In the genomic region with DNA sequence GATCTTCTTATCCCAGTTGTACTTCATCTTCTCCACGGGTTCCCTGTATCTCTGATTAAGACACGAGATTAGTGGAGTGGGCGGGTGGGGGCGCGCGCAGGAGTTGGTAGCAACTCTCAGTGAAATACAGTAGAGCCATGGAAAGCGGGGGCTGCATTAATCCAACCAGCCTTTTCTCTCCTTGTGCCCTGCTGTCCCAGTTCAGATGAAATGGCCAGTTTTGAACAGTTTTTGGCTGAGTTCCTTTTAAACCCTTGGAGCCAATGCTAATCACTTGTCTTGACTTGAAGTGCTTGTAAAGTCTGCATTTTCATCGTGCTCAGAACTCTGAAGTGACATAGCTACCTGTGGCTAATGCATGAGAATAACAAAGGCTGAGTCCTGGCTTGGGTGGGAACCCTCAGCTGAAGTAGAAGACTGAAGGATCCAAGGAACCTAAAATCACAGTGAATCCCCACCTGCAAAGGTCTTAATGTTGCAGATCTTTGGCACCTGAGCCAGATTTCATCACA, we compare ENCODE assay signal across 8 cellular contexts. TPM values are rescaled to one million over a fixed set of nuclear protein-coding genes. Genes with fewer than 3 reads are reported as not detected.
DNase-seq lines count a peak whose midpoint lies in the region; ATAC-seq and TF ChIP-seq lines count a peak whose summit lies in the region.

No MANE protein-coding gene starts in this region.

- H3K9me3 ChIP-seq in Panc1 (ENCODE audit: control insufficient read depth, insufficient read depth, low read depth, low read length) (no peaks in the 10 kb centered on the region), ectodermal cell (ENCODE audit: control insufficient read depth, low read length) (no peaks in the 10 kb centered on the region), uterus (no peaks in the 10 kb centered on the region)

- no peak for TF ChIP-seq CTCF in Panc1 (IDR thresholded peaks at IDR 0.05)
- no peak for TF ChIP-seq CTCF in uterus (IDR thresholded peaks at IDR 0.05)

- intact Hi-C loops in Panc1 (cut with micrococcal nuclease; ENCODE audit: unreplicated experiment) (loop anchor here (5.0 kb wide), 1 partner anchor 41 kb away; no protein-coding TSS in a partner anchor), uterus (cut with DNase I; ENCODE audit: low total_unique reads) (no loop called here)

- peaks cover 49% of the 10 kb centered on the region for H3K4me1 ChIP-seq in Panc1 (ENCODE audit: control insufficient read depth, insufficient read depth, low read length)
- peaks cover 32% of the 10 kb centered on the region for H3K4me1 ChIP-seq in ectodermal cell (ENCODE audit: control insufficient read depth, insufficient read depth, low read length)
- no peaks in the 10 kb centered on the region for H3K4me1 ChIP-seq in uterus

- 4% methylated on average over 8 of the region's 8 CpGs for WGBS in ectodermal cell, 2 experiments

- no peaks in the 10 kb centered on the region for H3K27me3 ChIP-seq in Panc1 (ENCODE audit: control insufficient read depth, insufficient read depth, low read length)
- H3K27me3 ChIP-seq in ectodermal cell (ENCODE audit: control insufficient read depth, insufficient read depth, low read length, poor library complexity, severe bottlenecking), result peaks cover 9% of the 10 kb centered on the region
- no peaks in the 10 kb centered on the region for H3K27me3 ChIP-seq in uterus

- peak overlapping the region; percentile 73 to 84 for H3K4me3 ChIP-seq in Panc1 (ENCODE audit: low read depth in 2 of 2, low read length in 2 of 2)
- peak overlapping the region; percentile 97 for H3K4me3 ChIP-seq in ectodermal cell (ENCODE audit: insufficient read depth, low read depth, low read length)
- peak overlapping the region; percentile 94 to 95 for H3K4me3 ChIP-seq in uterus

- in situ Hi-C loops in Panc1 (cut with HindIII; ENCODE audit: low pct_unique_long_range_greater_than_20kb, low sequenced_read_pairs), result no loop called here

- H3K4me3 Mint-ChIP-seq in naive thymus-derived CD8-positive, alpha-beta T cell, result peak overlapping the region; percentile 88 to 100 (median 94)

- H3K4me1 Mint-ChIP-seq in naive thymus-derived CD8-positive, alpha-beta T cell, result peaks cover 40 to 79% (median 73%) of the 10 kb centered on the region in 4 donors

- H3K36me3 Mint-ChIP-seq in naive thymus-derived CD8-positive, alpha-beta T cell, result peaks cover 0 to 5% (median 0%) of the 10 kb centered on the region in 3 donors

- H3K27ac Mint-ChIP-seq in naive thymus-derived CD8-positive, alpha-beta T cell, result peak overlapping the region; percentile 93 to 99 (median 97)

- ATAC-seq in Panc1, result peak; percentile 6
- peak; percentile 3 to 5 for ATAC-seq in naive thymus-derived CD8-positive, alpha-beta T cell
- no peak for ATAC-seq in GM18858 (IDR thresholded peaks at IDR 0.05; ENCODE audit: unreplicated experiment)

- DNase-seq in NCI-H2227 (lab: John Stamatoyannopoulos, UW; ENCODE audit: unreplicated experiment) (peak; percentile 34), NCI-H2227 treated with DMSO at 0.1 percent for 48 hours (lab: John Stamatoyannopoulos, UW) (no peak), Panc1 (ENCODE audit: low read depth, low spot score) (no peak), uterus (peak; percentile 39 to 52), retina (no peak)
- peak in 1 of 10 donors; percentile 34 for DNase-seq in naive thymus-derived CD8-positive, alpha-beta T cell

- peak overlapping the region; percentile 93 for H3K27ac ChIP-seq in Panc1 (ENCODE audit: low read length)
- peak overlapping the region; percentile 48 for H3K27ac ChIP-seq in ectodermal cell (ENCODE audit: insufficient read depth, low read depth, low read length, poor library complexity, severe bottlenecking)
- H3K27ac ChIP-seq in uterus, result peak overlapping the region; percentile 96

- no peaks in the 10 kb centered on the region for H3K9me3 Mint-ChIP-seq in naive thymus-derived CD8-positive, alpha-beta T cell

- H3K36me3 ChIP-seq in Panc1 (ENCODE audit: control insufficient read depth, insufficient read depth, low read length), result no peaks in the 10 kb centered on the region
- H3K36me3 ChIP-seq in ectodermal cell (ENCODE audit: control insufficient read depth, insufficient read depth, low read length), result no peaks in the 10 kb centered on the region
- no peaks in the 10 kb centered on the region for H3K36me3 ChIP-seq in uterus

- BruUV-seq in Panc1 (replicated peaks; lab: Mats Ljungman, UMichigan), result no TSS peak

- no peak for TF ChIP-seq POLR2A in uterus (IDR thresholded peaks at IDR 0.05)

- no peaks in the 10 kb centered on the region for H3K27me3 Mint-ChIP-seq in naive thymus-derived CD8-positive, alpha-beta T cell

- CTCF ChIA-PET in Panc1 (lab: Charles Lee), result no interaction called here

- POLR2A ChIA-PET in Panc1 (lab: Charles Lee), result no interaction called here
- POLR2A ChIA-PET in naive thymus-derived CD8-positive, alpha-beta T cell (lab: Charles Lee), result interaction anchor here (0.5 to 4.0 kb wide), 14 partner anchors 9 to 146 kb away, joined by 3 to 51 read pairs (median 5); no protein-coding TSS in a partner anchor

RNA-seq across cellular contexts. Expression of a gene that starts 0.8 kb away (rescaled TPM):
- total RNA-seq in Panc1 (2021; ENCODE audit: unreplicated experiment) (383 TPM), uterus (100 to 1,000 TPM; 187 to 522 (median 260) TPM)
- polyA plus RNA-seq in Panc1 (2012; ENCODE audit: insufficient read length), result 252 TPM
- polyA plus RNA-seq in ectodermal cell (2013, experiment 1 of 4), result 173 TPM
- 160 TPM for polyA plus RNA-seq in ectodermal cell (2013, experiment 2 of 4)
- 160 TPM for polyA plus RNA-seq in ectodermal cell (2013, experiment 3 of 4)
- polyA plus RNA-seq in ectodermal cell (2013, experiment 4 of 4), result 212 TPM
- 100 to 1,000 TPM; 484 to 533 TPM for total RNA-seq in naive thymus-derived CD8-positive, alpha-beta T cell
- polyA plus RNA-seq in naive thymus-derived CD8-positive, alpha-beta T cell, result 100 to 1,000 TPM; 746 to 988 (median 748) TPM

Comparison
In these comparisons a context has a peak if more than half of its experiments do, and no peak if none do; other contexts are left out.
1. DNase-seq: peak in NCI-H2227 (single experiment) and uterus (2 of 2); none in NCI-H2227 treated with DMSO at 0.1 percent for 48 hours (single experiment), Panc1 (single experiment) and retina (single experiment).
2. Peak in every context shown above with its lines, with median percentiles within 50 percentile points of each other: H3K27ac ChIP-seq and H3K4me3 ChIP-seq.